12 cellular contexts compared by ENCODE assay signal in the genomic region with DNA sequence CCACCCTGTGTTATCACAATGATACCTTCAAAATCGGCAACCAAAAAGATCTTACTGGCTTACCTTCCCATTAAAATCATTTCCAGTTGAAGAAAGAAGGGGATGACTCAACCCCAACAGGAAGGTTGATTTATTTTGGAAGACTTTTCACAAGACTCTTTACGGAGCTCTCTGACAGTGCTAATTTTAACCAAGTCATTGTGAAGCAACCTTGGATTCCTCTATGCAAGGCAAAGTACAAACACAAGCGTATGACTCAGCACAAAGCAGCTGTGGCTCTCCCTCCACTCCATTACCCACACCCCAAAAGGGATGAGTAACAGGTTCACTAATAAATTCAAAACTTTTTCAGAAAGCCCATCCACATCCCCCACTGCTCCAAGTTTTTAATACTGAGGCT.
A peak's percentile ranks its signal among the peaks of the same experiment; 100 is the strongest.
DNase-seq lines count a peak whose midpoint lies in the region; ATAC-seq and TF ChIP-seq lines count a peak whose summit lies in the region.
"Had no signal": no experiment of that assay in that cellular context is flagged by ENCODE, and none has a peak within 500 bp of the region (broad histone marks: within the 10 kb centered on the region; RNA-seq: fewer than 3 reads in every experiment).

No MANE protein-coding gene starts in this region.

- no peak overlapping the region for H2BK120ac ChIP-seq in H9 (ENCODE audit: low read depth, low read length, poor library complexity, severe bottlenecking)

- no peak overlapping the region for H2AK5ac ChIP-seq in H9 (ENCODE audit: insufficient read length, low read length)

- H3K14ac ChIP-seq in H9 (ENCODE audit: insufficient read depth, low read length), result no peak overlapping the region

- H3K36me3 Mint-ChIP-seq in endodermal cell (ENCODE audit: low read depth), result peaks cover 2% of the 10 kb centered on the region
- no peaks in the 10 kb centered on the region for H3K36me3 Mint-ChIP-seq in activated naive CD8-positive, alpha-beta T cell treated with anti-CD3 and anti-CD28 coated beads for 36 hours
- no peaks in the 10 kb centered on the region for H3K36me3 Mint-ChIP-seq in H9 (ENCODE audit: insufficient read depth in 1 of 3, low read depth in 3 of 3)

- peak overlapping the region; percentile 65 for H3K27ac Mint-ChIP-seq in endodermal cell
- no peak overlapping the region for H3K27ac Mint-ChIP-seq in activated naive CD8-positive, alpha-beta T cell treated with anti-CD3 and anti-CD28 coated beads for 36 hours
- H3K27ac Mint-ChIP-seq in H9, result peak overlapping the region in 1 of 3 experiments; percentile 52; a peak in 1 of 7 replicates
- H3K27ac Mint-ChIP-seq: activated B cell treated with CpG ODN at 0.5 μM for 24 hours; dendritic cell treated with granulocyte-macrophage colony-stimulating factor and Interleukin-4, amounts not matched to agents 40 ng/mL and 50 ng/mL, for 4 days had no signal

- H3K27me3 Mint-ChIP-seq in endodermal cell (ENCODE audit: insufficient read depth) (no peaks in the 10 kb centered on the region), H9 (ENCODE audit: low read depth) (no peaks in the 10 kb centered on the region)
- no peaks in the 10 kb centered on the region for H3K27me3 Mint-ChIP-seq in activated naive CD8-positive, alpha-beta T cell treated with anti-CD3 and anti-CD28 coated beads for 36 hours
- H3K27me3 Mint-ChIP-seq: activated B cell treated with CpG ODN at 0.5 μM for 24 hours; dendritic cell treated with granulocyte-macrophage colony-stimulating factor and Interleukin-4, amounts not matched to agents 40 ng/mL and 50 ng/mL, for 4 days had no signal

- TF ChIP-seq CTCF in NB4 (IDR thresholded peaks at IDR 0.05; ENCODE audit: low read depth, low read length) (no peak), endodermal cell (conservative IDR thresholded peaks at IDR 0.05) (no peak), mucosa of descending colon (IDR thresholded peaks at IDR 0.05) (no peak), H9 (conservative IDR thresholded peaks at IDR 0.05) (no peak)

- H2BK5ac ChIP-seq in H9 (ENCODE audit: insufficient read length, low read length), result no peak overlapping the region

- ATAC-seq in mucosa of descending colon, result peak; percentile 22
- no peak for ATAC-seq in HG03571 (IDR thresholded peaks at IDR 0.05; ENCODE audit: unreplicated experiment)

- H3K36me3 ChIP-seq in endodermal cell (ENCODE audit: control insufficient read depth, insufficient read depth, low read length) (no peaks in the 10 kb centered on the region), mucosa of descending colon (ENCODE audit: low read depth) (no peaks in the 10 kb centered on the region)

- H3K27ac ChIP-seq in endodermal cell (ENCODE audit: low read depth, low read length) (no peak overlapping the region), H9 (ENCODE audit: insufficient read length, low read depth, low read length) (no peak overlapping the region)

- H3K18ac ChIP-seq in H9 (ENCODE audit: insufficient read length, low read depth, low read length), result no peak overlapping the region

- H3K27me3 ChIP-seq in endodermal cell (ENCODE audit: control insufficient read depth, insufficient read depth, low read length, poor library complexity, severe bottlenecking), result no peaks in the 10 kb centered on the region
- no peaks in the 10 kb centered on the region for H3K27me3 ChIP-seq in H9 (ENCODE audit: insufficient read depth, low read length)

- no peaks in the 10 kb centered on the region for H3K9me3 Mint-ChIP-seq in endodermal cell
- no peaks in the 10 kb centered on the region for H3K9me3 Mint-ChIP-seq in activated naive CD8-positive, alpha-beta T cell treated with anti-CD3 and anti-CD28 coated beads for 36 hours
- peaks cover 0 to 48% of the 10 kb centered on the region in 2 experiments; a peak in 2 of 5 replicates for H3K9me3 Mint-ChIP-seq in H9
- H3K9me3 Mint-ChIP-seq: activated B cell treated with CpG ODN at 0.5 μM for 24 hours had no signal

- H3K4me2 ChIP-seq in H9 (ENCODE audit: insufficient read depth, insufficient read length, low read length), result no peak overlapping the region

- H3K4ac ChIP-seq in H9 (ENCODE audit: low read depth, low read length), result no peak overlapping the region

- H3K4me3 ChIP-seq in NB4 (ENCODE audit: low read depth, low read length) (no peak overlapping the region), endodermal cell (ENCODE audit: low read length) (no peak overlapping the region), mucosa of descending colon (no peak overlapping the region)

- no peaks in the 10 kb centered on the region for H4K20me1 ChIP-seq in H9 (ENCODE audit: control insufficient read depth, insufficient read depth, insufficient read length)

- intact Hi-C loops in mucosa of descending colon (cut with DNase I, micrococcal nuclease), result no loop called here

- no peak overlapping the region for H2BK20ac ChIP-seq in H9 (ENCODE audit: low read depth, low read length, poor library complexity, severe bottlenecking)

- no peak overlapping the region for H4K91ac ChIP-seq in H9 (ENCODE audit: insufficient read length, low read depth, low read length)

- in situ Hi-C loops in Caki2 (cut with HindIII; ENCODE audit: low pct_unique_long_range_greater_than_20kb, low sequenced_read_pairs), result no loop called here

- 82 to 100% methylated on average over 1 to 2 of the region's 3 CpGs for WGBS in endodermal cell (ENCODE audit: insufficient coverage in 1 of 2, insufficient read length in 1 of 2), 2 experiments
- no CpG with 5 or more reads among the region's 3 CpGs for WGBS in H9 (ENCODE audit: extremely low coverage, insufficient read length, low lambda C conversion rate)

- H3K23me2 ChIP-seq in H9 (ENCODE audit: insufficient read length, low read depth, low read length, poor library complexity, severe bottlenecking), result no peaks in the 10 kb centered on the region

- no peak overlapping the region for H3K4me3 Mint-ChIP-seq in endodermal cell
- no peak overlapping the region for H3K4me3 Mint-ChIP-seq in activated naive CD8-positive, alpha-beta T cell treated with anti-CD3 and anti-CD28 coated beads for 36 hours
- no peak overlapping the region for H3K4me3 Mint-ChIP-seq in H9
- H3K4me3 Mint-ChIP-seq: activated B cell treated with CpG ODN at 0.5 μM for 24 hours; dendritic cell treated with granulocyte-macrophage colony-stimulating factor and Interleukin-4, amounts not matched to agents 40 ng/mL and 50 ng/mL, for 4 days had no signal

- no peak overlapping the region for H3T11ph ChIP-seq in H9 (ENCODE audit: low read length)

- DNase-seq in Caki2 (ENCODE audit: low read depth) (peak; percentile 54), NB4 (ENCODE audit: low read depth) (peak; percentile 24), endodermal cell (no peak), mucosa of descending colon (no peak), H9 (no peak)
- DNase-seq in activated naive CD8-positive, alpha-beta T cell treated with anti-CD3 and anti-CD28 coated beads for 36 hours, result no peak
- DNase-seq in activated CD4-positive, alpha-beta T cell treated with anti-CD3 and anti-CD28 coated beads for 1 hour, result no peak
- DNase-seq: activated B cell treated with CpG ODN at 0.5 μM for 24 hours, activated gamma-delta T cell treated with Interleukin-2 at 50 U/mL for 16 hours, NCI-H1694 had no signal

- no peaks in the 10 kb centered on the region for H3K9me3 ChIP-seq in endodermal cell (ENCODE audit: control insufficient read depth, low read length)
- H3K9me3 ChIP-seq in mucosa of descending colon, result no peaks in the 10 kb centered on the region
- no peaks in the 10 kb centered on the region for H3K9me3 ChIP-seq in H9 (ENCODE audit: control insufficient read depth, low read depth, low read length)

- H3K79me2 ChIP-seq in H9 (ENCODE audit: insufficient read depth, low read length), result no peaks in the 10 kb centered on the region

- no peak overlapping the region for H3K56ac ChIP-seq in H9 (ENCODE audit: insufficient read length, low read depth, low read length)

- H2BK12ac ChIP-seq in H9 (ENCODE audit: insufficient read length, low read depth, low read length), result no peak overlapping the region

- H3K79me1 ChIP-seq in H9 (ENCODE audit: insufficient read depth, low read depth, low read length, poor library complexity, severe bottlenecking), result no peaks in the 10 kb centered on the region

- H3K23ac ChIP-seq in H9 (ENCODE audit: insufficient read length, low read depth, low read length), result no peak overlapping the region

- H3K4me1 Mint-ChIP-seq in endodermal cell (peaks cover 8% of the 10 kb centered on the region), H9 (peaks cover 0 to 6% of the 10 kb centered on the region in 2 experiments; a peak in 2 of 4 replicates)
- H3K4me1 Mint-ChIP-seq in activated naive CD8-positive, alpha-beta T cell treated with anti-CD3 and anti-CD28 coated beads for 36 hours, result no peaks in the 10 kb centered on the region
- H3K4me1 Mint-ChIP-seq: activated B cell treated with CpG ODN at 0.5 μM for 24 hours had no signal

- TF ChIP-seq POLR2A in NB4 (IDR thresholded peaks at IDR 0.05; ENCODE audit: extremely low read depth, insufficient read length), result no peak

- no peak overlapping the region for H4K8ac ChIP-seq in H9 (replicated peaks; ENCODE audit: insufficient read length, low read depth, low read length)

- H3K9ac ChIP-seq in endodermal cell (ENCODE audit: extremely low read depth, low read length, poor library complexity, severe bottlenecking), result no peak overlapping the region
- no peak overlapping the region for H3K9ac ChIP-seq in H9 (ENCODE audit: extremely low read depth, insufficient read length, low read length)

- no peak overlapping the region for H4K5ac ChIP-seq in H9 (ENCODE audit: insufficient read length, low read depth, low read length)

- no peaks in the 10 kb centered on the region for H3K4me1 ChIP-seq in endodermal cell (ENCODE audit: control insufficient read depth, insufficient read depth, low read length)
- no peaks in the 10 kb centered on the region for H3K4me1 ChIP-seq in mucosa of descending colon (ENCODE audit: low read depth)
- H3K4me1 ChIP-seq in H9 (ENCODE audit: insufficient read depth, low read length), result no peaks in the 10 kb centered on the region

- no peak overlapping the region for H2BK15ac ChIP-seq in H9 (ENCODE audit: low read depth, low read length)

- no peak overlapping the region for H2AFZ ChIP-seq in H9 (ENCODE audit: low read length)

Comparison
In these comparisons a context has a peak if more than half of its experiments do, and no peak if none do; other contexts are left out.
1. DNase-seq: peak in Caki2 (single experiment) and NB4 (single experiment); none in endodermal cell (single experiment), mucosa of descending colon (0 of 3), activated naive CD8-positive, alpha-beta T cell treated with anti-CD3 and anti-CD28 coated beads for 36 hours (single experiment), activated CD4-positive, alpha-beta T cell treated with anti-CD3 and anti-CD28 coated beads for 1 hour (single experiment) and H9 (single experiment).